8 cellular contexts compared by ENCODE assay signal in genomic region chr1:156445789-156446263, GRCh38. TPM values are rescaled to one million over a fixed set of nuclear protein-coding genes. Genes with fewer than 3 reads are reported as not detected.
DNase-seq lines count a peak whose midpoint lies in the region; ATAC-seq, FAIRE-seq and TF ChIP-seq lines count a peak whose summit lies in the region.

No MANE protein-coding gene starts in this region.

- no peak overlapping the region for H3K4me2 ChIP-seq in H1 (ENCODE audit: insufficient read depth in 1 of 2, low read depth in 2 of 2, low read length in 2 of 2)

- H2BK20ac ChIP-seq in H1 (ENCODE audit: low read length) = no peak overlapping the region

- no peaks in the 10 kb centered on the region for H3K23me2 ChIP-seq in H1 (ENCODE audit: low read depth, low read length)

- no peak overlapping the region for H2BK15ac ChIP-seq in H1 (ENCODE audit: low read length)

- no peaks in the 10 kb centered on the region for H3K79me1 ChIP-seq in H1 (ENCODE audit: low read depth, low read length)

- WGBS in H1 (ENCODE audit: extremely low coverage in 1 of 2, insufficient coverage in 1 of 2, insufficient read length in 1 of 2, insufficient replicate concordance in 2 of 2, low coverage in 1 of 2, low lambda C conversion rate in 2 of 2, missing lambda C conversion rate in 1 of 2), 2 experiments = 22% methylated on average over 11 of the region's 11 CpGs; no CpG with 5 or more reads in 1 of the 2 experiments

- TF ChIP-seq EP300 in H1 (IDR thresholded peaks at IDR 0.05; ENCODE audit: borderline replicate concordance in 1 of 2, low read depth in 2 of 2, low read length in 2 of 2) = no peak

- no peak for TF ChIP-seq POLR2A in H1 (IDR thresholded peaks at IDR 0.05; ENCODE audit: control extremely low read depth in 1 of 2, low read depth in 2 of 2, low read length in 2 of 2)

- no peak for ATAC-seq in HG02981 (IDR thresholded peaks at IDR 0.05; ENCODE audit: unreplicated experiment)

- no peak overlapping the region for H2BK12ac ChIP-seq in H1 (ENCODE audit: low read depth, low read length)

- H3K4me3 ChIP-seq in H1 (ENCODE audit: extremely low read depth in 1 of 4, insufficient read depth in 2 of 4, low read depth in 3 of 4, low read length in 4 of 4) = no peak overlapping the region

- no peak overlapping the region for H3K56ac ChIP-seq in H1 (replicated peaks; ENCODE audit: insufficient read length, low read depth, low read length)

- H3K4me1 ChIP-seq in H1 (replicated peaks in 1 of 4; ENCODE audit: control insufficient read depth in 3 of 4, insufficient read depth in 4 of 4, low read length in 3 of 4) = no peaks in the 10 kb centered on the region; a peak in 4 of 7 replicates

- POLR2A ChIA-PET in H1 (lab: Charles Lee; ENCODE audit: partially characterized antibody) = interaction anchor here (0.6 to 2.4 kb wide), 15 partner anchors 13 to 198 kb away, joined by 3 to 11 read pairs (median 3); partner anchors contain the start of gene PAQR6

- H3K27me3 ChIP-seq in H1 (replicated peaks in 1 of 4; ENCODE audit: control insufficient read depth in 3 of 4, extremely low read depth in 1 of 4, insufficient read depth in 3 of 4, low read length in 3 of 4) = peaks cover 19 to 39% (median 33%) of the 10 kb centered on the region in 4 experiments

- H2BK120ac ChIP-seq in H1 (replicated peaks; ENCODE audit: low read depth, low read length) = no peak overlapping the region

- no peak overlapping the region for H2BK5ac ChIP-seq in H1 (ENCODE audit: low read depth, low read length)

- H3K4ac ChIP-seq in H1 (replicated peaks; ENCODE audit: insufficient read length, low read depth, low read length) = no peak overlapping the region

- no peaks in the 10 kb centered on the region for H3K36me3 ChIP-seq in H1 (ENCODE audit: control insufficient read depth in 2 of 4, insufficient read depth in 4 of 4, low read length in 3 of 4)

- peak; percentile 94 to 98 for TF ChIP-seq RAD21 in H1 (IDR thresholded peaks at IDR 0.05 in 1 of 2, conservative IDR thresholded peaks at IDR 0.05 in 1 of 2; ENCODE audit: low read depth in 2 of 2, low read length in 2 of 2)

- no peak overlapping the region for H2AFZ ChIP-seq in H1 (ENCODE audit: low read length)

- H3K27ac ChIP-seq in H1 (ENCODE audit: low read depth, low read length) = no peak overlapping the region

- no peaks in the 10 kb centered on the region for H3K79me2 ChIP-seq in H1 (ENCODE audit: control insufficient read depth in 1 of 2, insufficient read depth in 2 of 2, low read length in 2 of 2)

- no peaks in the 10 kb centered on the region for H3K9me3 ChIP-seq in H1 (ENCODE audit: insufficient read depth in 2 of 2, low read depth in 1 of 2, low read length in 1 of 2)

- peak; percentile 95 to 98 (median 96) for TF ChIP-seq CTCF in H1 (IDR thresholded peaks at IDR 0.05; ENCODE audit: control extremely low read depth in 1 of 3, insufficient read depth in 1 of 3, low read depth in 1 of 3, low read length in 3 of 3)

- H2AK5ac ChIP-seq in H1 (ENCODE audit: low read depth, low read length) = no peak overlapping the region

- no peak overlapping the region for H3K14ac ChIP-seq in H1 (ENCODE audit: insufficient read length)

- no peak overlapping the region for H4K8ac ChIP-seq in H1 (ENCODE audit: extremely low read depth, insufficient read depth, low read length)

- CTCF ChIA-PET in H1 (lab: Charles Lee; ENCODE audit: partially characterized antibody) = interaction anchor here (0.7 to 12.1 kb wide), 47 partner anchors 8 to 317 kb away, joined by 3 to 574 read pairs (median 6); partner anchors contain the start of genes SMG5 and TTC24

- DNase-seq in COR-L47 (lab: John Stamatoyannopoulos, UW) = peak; percentile 80
- peak; percentile 90 for DNase-seq in HuH-7 (ENCODE audit: low spot score)
- DNase-seq in NOMO-1 treated with DMSO at 0.1 percent for 48 hours (lab: John Stamatoyannopoulos, UW; ENCODE audit: unreplicated experiment) = peak; percentile 69
- peak; percentile 53 to 56 for DNase-seq in activated CD8-positive, alpha-beta memory T cell treated with anti-CD3 and anti-CD28 coated beads for 4 hours (ENCODE audit: low read depth in 2 of 2)
- peak in 1 of 2 experiments; percentile 96 for DNase-seq in H1 (ENCODE audit: low read depth in 1 of 2, low spot score in 2 of 2)
- peak; percentile 84 for DNase-seq in midbrain (lab: John Stamatoyannopoulos, UW)
- peak; percentile 48 to 63 for DNase-seq in stimulated activated CD8-positive, alpha-beta memory T cell treated with anti-CD3 and anti-CD28 coated beads, Interleukin-4, amount 100 ng/mL, for 1 hour (ENCODE audit: low read depth in 2 of 2, low spot score in 1 of 2)

- FAIRE-seq in H1 (lab: Jason Lieb, UNC) = peak; percentile 85

- H3K9ac ChIP-seq in H1 (replicated peaks in 1 of 4; ENCODE audit: extremely low read depth in 1 of 4, low read depth in 3 of 4, low read length in 3 of 4) = no peak overlapping the region

- H4K20me1 ChIP-seq in H1 (replicated peaks in 1 of 2; ENCODE audit: control insufficient read depth in 1 of 2, insufficient read depth in 2 of 2, low read length in 2 of 2) = no peaks in the 10 kb centered on the region

- H3K23ac ChIP-seq in H1 (ENCODE audit: insufficient read length) = no peak overlapping the region

- no peak overlapping the region for H4K5ac ChIP-seq in H1 (ENCODE audit: insufficient read length, low read depth, low read length)

- H4K91ac ChIP-seq in H1 (replicated peaks; ENCODE audit: insufficient read length, low read length) = no peak overlapping the region

- no peak overlapping the region for H3K18ac ChIP-seq in H1 (ENCODE audit: extremely low read depth, low read length)

TF ChIP-seq in H1, 55 proteins besides CTCF, POLR2A, EP300 and RAD21:
- TF ChIP-seq TBP (IDR thresholded peaks at IDR 0.05; ENCODE audit: low read depth, low read length) = 0 out of 2 replicates have a peak, but pooled peaks have one; percentile 35
- peak; percentile 2 for TF ChIP-seq ASH2L (IDR thresholded peaks at IDR 0.05; ENCODE audit: low read length)
- TF ChIP-seq SIN3A (conservative IDR thresholded peaks at IDR 0.05 in 1 of 2, IDR thresholded peaks at IDR 0.05 in 1 of 2; ENCODE audit: low read depth in 1 of 2, low read length in 2 of 2) = 0 out of 4 replicates have a peak, but pooled peaks of 1 of the 2 experiments have one; percentile 29
- no peak for TF ChIP-seq TAF1 (IDR thresholded peaks at IDR 0.05; ENCODE audit: low read depth, low read length)
- 0 out of 2 replicates have a peak, but pooled peaks have one; percentile 33 for TF ChIP-seq JUND (IDR thresholded peaks at IDR 0.05; ENCODE audit: low read length)
TF ChIP-seq in H1: peak in this region for 4.

RNA-seq across cellular contexts. Expression of gene MEF2D, which starts 54.7 kb away (rescaled TPM):
- 17.3 and 19.5 TPM in 2 replicates for total RNA-seq in H1 (2021; fragmentation: NEBNext Ultra II Directional; extraction: Animal tissue kit (Norgen Biotek cat#: 25700))
- polyA plus RNA-seq in H1 (2011; rRNA removed) = 20.3 and 44.4 TPM in 2 replicates
- polyA plus RNA-seq in H1 (2011; cell fraction: cytosol; rRNA removed) = 12.4 TPM
- 19.5 TPM for polyA plus RNA-seq in H1 (2011; cell fraction: nucleus; rRNA removed)
- 10.3 to 14.6 TPM (median 12.8 TPM) in 4 replicates for polyA plus RNA-seq in H1 (2012, experiment 1 of 2)
- polyA plus RNA-seq in H1 (2012, experiment 2 of 2) = 8.1 TPM
- 9.1 TPM for polyA plus RNA-seq in H1 (2013, experiment 1 of 2)
- 8.8 TPM for polyA plus RNA-seq in H1 (2013, experiment 2 of 2)
- 6.7 and 7.7 TPM in 2 replicates for polyA minus RNA-seq in H1 (2011; rRNA and poly(A)+ RNA removed)
- 14.5 TPM for polyA minus RNA-seq in H1 (2011; cell fraction: cytosol; rRNA and poly(A)+ RNA removed)
- polyA minus RNA-seq in H1 (2011; cell fraction: nucleus; rRNA and poly(A)+ RNA removed) = 9.3 TPM
